23 cellular contexts compared by ENCODE assay signal in genomic region chr11:71867209-71867608, GRCh38. TPM values are rescaled to one million over a fixed set of nuclear protein-coding genes. Genes with fewer than 3 reads are reported as not detected.
"Had no signal": no experiment of that assay in that cellular context is flagged by ENCODE, and none has a peak within 500 bp of the region (broad histone marks: within the 10 kb centered on the region; RNA-seq: fewer than 3 reads in every experiment).

No MANE protein-coding gene starts in this region.

RNA-seq across cellular contexts. Expression of gene DEFB131B, which starts 11.0 kb away (rescaled TPM):
- total RNA-seq: chondrocyte, colonic mucosa, endothelial cell of umbilical vein, epithelial cell of proximal tubule, esophagus muscularis mucosa, fibroblast of lung, frontal cortex, hepatocyte, kidney epithelial cell, left cardiac atrium, left lung, lower lobe of right lung, mononuclear cell, natural killer cell, omental fat pad, pancreas, posterior vena cava, pulmonary artery endothelial cell, thoracic aorta, tibial nerve, upper lobe of left lung had no signal
- polyA plus RNA-seq: endothelial cell of umbilical vein, fibroblast of lung, hepatocyte, neural cell, pancreas, small intestine had no signal

RNA-seq across cellular contexts. Expression of gene DEFB108B, which starts 34.2 kb away (rescaled TPM):
- total RNA-seq: chondrocyte, colonic mucosa, endothelial cell of umbilical vein, epithelial cell of proximal tubule, esophagus muscularis mucosa, fibroblast of lung, frontal cortex, hepatocyte, kidney epithelial cell, left cardiac atrium, left lung, lower lobe of right lung, mononuclear cell, natural killer cell, omental fat pad, pancreas, posterior vena cava, pulmonary artery endothelial cell, thoracic aorta, tibial nerve, upper lobe of left lung had no signal
- polyA plus RNA-seq: endothelial cell of umbilical vein, fibroblast of lung, hepatocyte, neural cell, pancreas, small intestine had no signal
